Comparison of ENCODE assay signal across 22 cellular contexts in genomic region chr14:35539969-35540368, GRCh38. TPM values are rescaled to one million over a fixed set of nuclear protein-coding genes. Genes with fewer than 3 reads are reported as not detected.
A peak's percentile ranks its signal among the peaks of the same experiment; 100 is the strongest.
DNase-seq lines count a peak whose midpoint lies in the region; TF ChIP-seq lines count a peak whose summit lies in the region.
"Had no signal": no experiment of that assay in that cellular context is flagged by ENCODE, and none has a peak within 500 bp of the region (broad histone marks: within the 10 kb centered on the region; RNA-seq: fewer than 3 reads in every experiment).

No MANE protein-coding gene starts in this region.

- 66 to 71% methylated on average over 2 of the region's 2 CpGs for WGBS in testis, 2 donors

- H3K27ac ChIP-seq in BLaER1 treated with 17β-estradiol and CSF1 and Interleukin-3, amounts not matched to agents 10 nM and 100 nM: no peak overlapping the region; a peak in 1 of 22 replicates
- H3K27ac ChIP-seq in KMS-11 (no peak overlapping the region), testis (no peak overlapping the region)
- H3K27ac ChIP-seq: C4-2B, Peyer's patch had no signal

- H3K9me3 ChIP-seq in BLaER1 treated with 17β-estradiol and CSF1 and Interleukin-3, amounts not matched to agents 10 nM and 100 nM (replicated peaks in 1 of 11): peaks cover 0 to 11% (median 8%) of the 10 kb centered on the region in 11 experiments; a peak in 16 of 22 replicates
- no peaks in the 10 kb centered on the region for H3K9me3 ChIP-seq in testis
- H3K9me3 ChIP-seq: MG63, Peyer's patch, SK-N-SH had no signal

- no peak for TF ChIP-seq CTCF in GM13977 (IDR thresholded peaks at IDR 0.05; ENCODE audit: extremely low read depth, insufficient read depth, missing control alignments)
- no peak for TF ChIP-seq CTCF in KMS-11 (conservative IDR thresholded peaks at IDR 0.05; ENCODE audit: low read depth, low read length)
- no peak for TF ChIP-seq CTCF in testis (IDR thresholded peaks at IDR 0.05)

- no peaks in the 10 kb centered on the region for H3K79me2 ChIP-seq in KMS-11 (ENCODE audit: insufficient read depth, low read depth)

- peaks cover 9 to 13% (median 10%) of the 10 kb centered on the region in 10 experiments for H3K4me1 ChIP-seq in BLaER1 treated with 17β-estradiol and CSF1 and Interleukin-3, amounts not matched to agents 10 nM and 100 nM
- peaks cover 13% of the 10 kb centered on the region for H3K4me1 ChIP-seq in KMS-11 (ENCODE audit: low read depth, poor library complexity, severe bottlenecking)
- peaks cover 7% of the 10 kb centered on the region for H3K4me1 ChIP-seq in testis

- in situ Hi-C loops in GM13977 (cut with MboI; ENCODE audit: low pct_unique_long_range_greater_than_20kb, low sequenced_read_pairs, unreplicated experiment): no loop called here

- peaks cover 0 to 9% (median 1%) of the 10 kb centered on the region in 11 experiments; a peak in 10 of 22 replicates for H4K20me1 ChIP-seq in BLaER1 treated with 17β-estradiol and CSF1 and Interleukin-3, amounts not matched to agents 10 nM and 100 nM
- H4K20me1 ChIP-seq in KMS-11 (ENCODE audit: insufficient read depth): no peaks in the 10 kb centered on the region

- peak overlapping the region in 10 of 11 experiments; percentile 36 to 72 (median 56); a peak in 20 of 22 replicates for H3K4me2 ChIP-seq in BLaER1 treated with 17β-estradiol and CSF1 and Interleukin-3, amounts not matched to agents 10 nM and 100 nM
- H3K4me2 ChIP-seq in KMS-11: 0 out of 2 replicates have a peak overlapping the region, but pooled peaks have one; percentile 42
- H3K4me2 ChIP-seq: SK-N-SH had no signal

- TF ChIP-seq POLR2A in testis (IDR thresholded peaks at IDR 0.05) (no peak), erythroblast (IDR thresholded peaks at IDR 0.05; ENCODE audit: low read length) (no peak)

- H3K9ac ChIP-seq in BLaER1 treated with 17β-estradiol and CSF1 and Interleukin-3, amounts not matched to agents 10 nM and 100 nM: no peak overlapping the region
- H3K9ac ChIP-seq in KMS-11: no peak overlapping the region
- H3K9ac ChIP-seq: SK-N-SH had no signal

- H3K27me3 ChIP-seq in BLaER1 treated with 17β-estradiol and CSF1 and Interleukin-3, amounts not matched to agents 10 nM and 100 nM: peaks cover 7 to 16% (median 12%) of the 10 kb centered on the region in 11 experiments
- H3K27me3 ChIP-seq in KMS-11 (ENCODE audit: insufficient read depth, low read depth) (no peaks in the 10 kb centered on the region), testis (no peaks in the 10 kb centered on the region)

- DNase-seq in GM13977 (ENCODE audit: low spot score) (peak; percentile 8), RPMI8226 (peak; percentile 25), NCI-H2171 treated with DMSO at 0.1 percent for 48 hours (lab: John Stamatoyannopoulos, UW) (no peak), testis (no peak), erythroblast (lab: John Stamatoyannopoulos, UW) (no peak)
- DNase-seq in stimulated activated CD4-positive, alpha-beta T cell treated with anti-CD3 and anti-CD28 coated beads, Interleukin-12 subunit alpha, Interleukin-12 subunit beta, amount 100 ng/mL, for 4 hours: no peak
- DNase-seq: DMS79 treated with DMSO at 0.1 percent for 48 hours, H9, IMR-90, MG63, NCI-H1417 treated with DMSO at 0.1 percent for 48 hours, NCI-H187 treated with DMSO at 0.1 percent for 48 hours, NCI-H345, NCI-H524 treated with DMSO at 0.1 percent for 48 hours, Peyer's patch, Right ventricle myocardium superior, SK-N-SH, T-cell had no signal

- no peaks in the 10 kb centered on the region for H3K36me3 ChIP-seq in BLaER1 treated with 17β-estradiol and CSF1 and Interleukin-3, amounts not matched to agents 10 nM and 100 nM
- H3K36me3 ChIP-seq in KMS-11 (ENCODE audit: insufficient read depth) (no peaks in the 10 kb centered on the region), testis (ENCODE audit: low read depth, missing control alignments) (no peaks in the 10 kb centered on the region)
- H3K36me3 ChIP-seq: MG63, Peyer's patch had no signal

- intact Hi-C loops in testis (cut with DNase I; ENCODE audit: low total_unique reads): no loop called here

- no peak overlapping the region for H2AFZ ChIP-seq in KMS-11 (ENCODE audit: low read depth)

- no peak overlapping the region for H3K4me3 ChIP-seq in BLaER1 treated with 17β-estradiol and CSF1 and Interleukin-3, amounts not matched to agents 10 nM and 100 nM
- H3K4me3 ChIP-seq in KMS-11 (IDR thresholded peaks at IDR 0.05; ENCODE audit: insufficient read depth, low read depth, low read length) (no peak overlapping the region), testis (no peak overlapping the region)
- H3K4me3 ChIP-seq: MG63, Peyer's patch had no signal

RNA-seq across cellular contexts. Expression of gene INSM2, which starts 6.0 kb away (rescaled TPM):
- total RNA-seq in testis: 1 to 10 TPM; 2.3 to 2.4 TPM
- 0.55 TPM for polyA plus RNA-seq in testis (ENCODE audit: insufficient read depth, low read depth, low replicate concordance)
- total RNA-seq: A673, H9, IMR-90, Peyer's patch, Right ventricle myocardium superior, T-cell had no signal
- polyA plus RNA-seq: IMR-90 had no signal

Comparison
In these comparisons a context has a peak if more than half of its experiments do, and no peak if none do; other contexts are left out.
1. DNase-seq: peak in GM13977 (single experiment) and RPMI8226 (single experiment); none in NCI-H2171 treated with DMSO at 0.1 percent for 48 hours (single experiment), testis (single experiment), erythroblast (0 of 2) and stimulated activated CD4-positive, alpha-beta T cell treated with anti-CD3 and anti-CD28 coated beads, Interleukin-12 subunit alpha, Interleukin-12 subunit beta, amount 100 ng/mL, for 4 hours (single experiment).